Comparison of ENCODE assay signal across 14 cellular contexts in genomic region chr10:125079091-125079600, GRCh38.
"Had no signal": no experiment of that assay in that cellular context is flagged by ENCODE, and none has a peak within 500 bp of the region (broad histone marks: within the 10 kb centered on the region; RNA-seq: fewer than 3 reads in every experiment).

No MANE protein-coding gene starts in this region.

- H3K9ac ChIP-seq: SK-N-SH had no signal

- H3K27ac ChIP-seq: brain microvascular endothelial cell, foreskin keratinocyte, tibial nerve had no signal

- H3K4me3 ChIP-seq: tibial nerve had no signal

- H3K27me3 ChIP-seq: brain microvascular endothelial cell, foreskin keratinocyte, tibial nerve had no signal

- H3K4me2 ChIP-seq: SK-N-SH had no signal

- ATAC-seq: foreskin keratinocyte; stimulated activated naive B cell treated with anti-CD40 and anti-IgM and Interleukin-4, amounts not matched to agents 10 μg/mL and 1 μg/mL and 100 μg/mL, for 72 hours; T-cell had no signal

- DNase-seq: activated CD4-positive, CD25-positive, alpha-beta regulatory T cell treated with anti-CD3 and anti-CD28 coated beads, Interleukin-2, amount 50 U/mL, for 72 hours; activated naive CD4-positive, alpha-beta T cell; activated naive CD8-positive, alpha-beta T cell treated with anti-CD3 and anti-CD28 coated beads, Interleukin-2, amount 10 ng/mL, durations not matched to agents 7 days and 5 days; brain microvascular endothelial cell; effector CD8-positive, alpha-beta T cell; foreskin keratinocyte; head of caudate nucleus; mesendoderm; SK-N-SH; stimulated activated CD4-positive, alpha-beta T cell treated with anti-CD3 and anti-CD28 coated beads, Interleukin-2, amount 100 ng/mL, for 48 hours; stimulated activated naive B cell treated with anti-CD40 and anti-IgM and Interleukin-4, amounts not matched to agents 10 μg/mL and 1 μg/mL and 100 μg/mL, for 72 hours; T-cell; T-helper 9 cell had no signal

- H3K9me3 ChIP-seq: SK-N-SH, tibial nerve had no signal
